In the genomic region with DNA sequence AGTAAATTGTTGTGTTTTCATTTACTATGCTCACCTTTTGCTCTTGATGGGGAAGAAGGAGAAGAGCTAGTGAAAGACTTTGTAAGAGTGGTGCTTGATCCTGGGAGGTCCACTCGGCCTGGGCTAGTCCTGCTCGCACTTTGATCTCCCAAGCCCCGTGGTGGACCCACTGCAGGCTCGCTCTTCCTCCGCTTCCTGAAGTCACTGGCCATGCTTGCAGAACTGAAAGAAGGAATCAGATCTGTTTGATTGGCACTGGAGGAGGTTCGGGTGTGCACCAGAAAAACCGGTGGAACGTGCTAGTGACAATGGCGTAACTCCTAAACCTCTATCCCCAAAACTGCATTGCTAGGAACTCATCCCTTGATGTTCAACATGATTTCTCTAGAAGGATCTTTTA, we compare ENCODE assay signal across 36 cellular contexts.
"Had no signal": no experiment of that assay in that cellular context is flagged by ENCODE, and none has a peak within 500 bp of the region (broad histone marks: within the 10 kb centered on the region; RNA-seq: fewer than 3 reads in every experiment).

No MANE protein-coding gene starts in this region.

- H3K9me3 Mint-ChIP-seq: activated B cell treated with CpG ODN at 0.5 μM for 24 hours; activated CD4-positive, alpha-beta memory T cell treated with anti-CD3 and anti-CD28 coated beads for 36 hours; activated CD4-positive, alpha-beta T cell treated with anti-CD3 and anti-CD28 coated beads, Interleukin-2, amount 10 ng/mL, durations not matched to agents 24 days and 14 days; activated CD8-positive, alpha-beta T cell treated with anti-CD3 and anti-CD28 coated beads for 36 hours; activated naive CD4-positive, alpha-beta T cell treated with anti-CD3 and anti-CD28 coated beads for 36 hours; activated naive CD4-positive, alpha-beta T cell treated with anti-CD3 and anti-CD28 coated beads, Interleukin-2, amount 50 U/mL, for 72 hours; activated naive CD8-positive, alpha-beta T cell treated with anti-CD3 and anti-CD28 coated beads for 36 hours; activated T-cell treated with anti-CD3 and anti-CD28 coated beads, Interleukin-2, amount 50 U/mL, for 4 hours; activated T-cell treated with anti-CD3 and anti-CD28 coated beads, Interleukin-2, amount 50 U/mL, for 72 hours; activated T-helper 1 cell treated with anti-CD3 and anti-CD28 coated beads, Interleukin-12 subunit alpha, Interleukin-12 subunit beta, Interleukin-2, Interleukin-4 antibody, amounts not matched to agents 30 ng/mL and 10 ng/mL and 1 ng/mL, durations not matched to agents 14 hours and 24 hours and 36 hours; activated T-helper 17 cell treated with anti-CD3 and anti-CD28 coated beads, Interleukin-2, amount 50 U/mL, for 72 hours; T-helper 1 cell treated with Interleukin-12 subunit alpha and Interleukin-12 subunit beta and Interleukin-4 antibody, amounts not matched to agents 30 μg/mL and 1 μg/mL, for 36 hours; T-helper 2 cell treated with Interferon-gamma antibody and Interleukin-4, amounts not matched to agents 5 μg/mL and 100 μg/mL, for 36 hours had no signal

- DNase-seq: activated B cell treated with CpG ODN at 0.5 μM for 24 hours; activated CD4-positive, alpha-beta memory T cell treated with anti-CD3 and anti-CD28 coated beads for 36 hours; activated CD4-positive, alpha-beta T cell treated with anti-CD3 and anti-CD28 coated beads for 4 hours; activated CD4-positive, alpha-beta T cell treated with anti-CD3 and anti-CD28 coated beads, Interleukin-2, amount 10 ng/mL, durations not matched to agents 24 days and 14 days; activated CD4-positive, alpha-beta T cell treated with anti-CD3 and anti-CD28 coated beads, Interleukin-2, amount 50 U/mL, for 1 hour; activated CD4-positive, alpha-beta T cell treated with anti-CD3 and anti-CD28 coated beads, Interleukin-2, amount 50 U/mL, for 4 hours; activated CD4-positive, CD25-positive, alpha-beta regulatory T cell treated with anti-CD3 and anti-CD28 coated beads, Interleukin-2, amount 50 U/mL, for 72 hours; activated CD8-positive, alpha-beta memory T cell treated with anti-CD3 and anti-CD28 coated beads, Interleukin-2, amount 50 U/mL, for 4 hours; activated CD8-positive, alpha-beta T cell treated with anti-CD3 and anti-CD28 coated beads for 36 hours; activated effector memory CD4-positive, alpha-beta T cell treated with anti-CD3 and anti-CD28 coated beads, Interleukin-2, amount 50 U/mL, for 16 hours; activated gamma-delta T cell treated with Interleukin-2 at 50 U/mL for 16 hours; activated naive CD4-positive, alpha-beta T cell; activated naive CD4-positive, alpha-beta T cell treated with anti-CD3 and anti-CD28 coated beads for 36 hours; activated naive CD4-positive, alpha-beta T cell treated with anti-CD3 and anti-CD28 coated beads, Interleukin-2, amount 50 U/mL, for 16 hours; activated naive CD8-positive, alpha-beta T cell treated with anti-CD3 and anti-CD28 coated beads for 36 hours; activated T-cell treated with anti-CD3 and anti-CD28 coated beads for 4 hours; activated T-cell treated with anti-CD3 and anti-CD28 coated beads, Interleukin-2, amount 50 U/mL, for 1 hour; activated T-cell treated with anti-CD3 and anti-CD28 coated beads, Interleukin-2, amount 50 U/mL, for 4 hours; activated T-cell treated with anti-CD3 and anti-CD28 coated beads, Interleukin-2, amount 50 U/mL, for 72 hours; adrenal gland; amniotic stem cell; aorta; body of pancreas; brain microvascular endothelial cell; central memory CD4-positive, alpha-beta T cell; SW 1271; T-helper 1 cell; T-helper 2 cell; T-helper 9 cell had no signal

- H3K4me1 Mint-ChIP-seq: activated B cell treated with CpG ODN at 0.5 μM for 24 hours; activated CD4-positive, alpha-beta T cell treated with anti-CD3 and anti-CD28 coated beads, Interleukin-2, amount 10 ng/mL, durations not matched to agents 24 days and 14 days; activated naive CD8-positive, alpha-beta T cell treated with anti-CD3 and anti-CD28 coated beads for 36 hours; activated T-helper 17 cell treated with anti-CD3 and anti-CD28 coated beads, Interleukin-2, amount 50 U/mL, for 72 hours had no signal

- H3K27me3 ChIP-seq: adrenal gland, body of pancreas, brain microvascular endothelial cell, breast epithelium had no signal

- H3K36me3 ChIP-seq: breast epithelium had no signal

- H3K27me3 Mint-ChIP-seq: activated CD4-positive, alpha-beta T cell treated with anti-CD3 and anti-CD28 coated beads, Interleukin-2, amount 10 ng/mL, durations not matched to agents 24 days and 14 days had no signal

- H3K9me3 ChIP-seq: adrenal gland, body of pancreas, breast epithelium had no signal

- H3K27ac ChIP-seq: adrenal gland, body of pancreas, brain microvascular endothelial cell, breast epithelium, VCaP had no signal

- H3K36me3 Mint-ChIP-seq: activated CD4-positive, alpha-beta memory T cell treated with anti-CD3 and anti-CD28 coated beads for 36 hours; activated naive CD4-positive, alpha-beta T cell treated with anti-CD3 and anti-CD28 coated beads, Interleukin-2, amount 50 U/mL, for 72 hours; activated naive CD8-positive, alpha-beta T cell treated with anti-CD3 and anti-CD28 coated beads for 36 hours had no signal

- ATAC-seq: activated CD8-positive, alpha-beta T cell treated with anti-CD3 and anti-CD28 coated beads for 36 hours; activated naive CD4-positive, alpha-beta T cell treated with anti-CD3 and anti-CD28 coated beads, Interleukin-2, amount 50 U/mL, for 72 hours; activated T-cell treated with anti-CD3 and anti-CD28 coated beads, Interleukin-2, amount 50 U/mL, for 4 hours; activated T-cell treated with anti-CD3 and anti-CD28 coated beads, Interleukin-2, amount 50 U/mL, for 72 hours; activated T-helper 17 cell treated with anti-CD3 and anti-CD28 coated beads, Interleukin-2, amount 50 U/mL, for 72 hours; body of pancreas had no signal

- H3K27ac Mint-ChIP-seq: activated B cell treated with CpG ODN at 0.5 μM for 24 hours; activated CD4-positive, alpha-beta memory T cell treated with anti-CD3 and anti-CD28 coated beads for 36 hours; activated CD4-positive, alpha-beta T cell treated with anti-CD3 and anti-CD28 coated beads, Interleukin-2, amount 10 ng/mL, durations not matched to agents 24 days and 14 days; activated CD8-positive, alpha-beta T cell treated with anti-CD3 and anti-CD28 coated beads for 36 hours; activated naive CD4-positive, alpha-beta T cell treated with anti-CD3 and anti-CD28 coated beads for 36 hours; activated naive CD4-positive, alpha-beta T cell treated with anti-CD3 and anti-CD28 coated beads, Interleukin-2, amount 50 U/mL, for 72 hours; activated naive CD8-positive, alpha-beta T cell treated with anti-CD3 and anti-CD28 coated beads for 36 hours; activated T-cell treated with anti-CD3 and anti-CD28 coated beads, Interleukin-2, amount 50 U/mL, for 72 hours; activated T-helper 1 cell treated with anti-CD3 and anti-CD28 coated beads, Interleukin-12 subunit alpha, Interleukin-12 subunit beta, Interleukin-2, Interleukin-4 antibody, amounts not matched to agents 30 ng/mL and 10 ng/mL and 1 ng/mL, durations not matched to agents 14 hours and 24 hours and 36 hours; activated T-helper 17 cell treated with anti-CD3 and anti-CD28 coated beads, Interleukin-2, amount 50 U/mL, for 72 hours; T-helper 1 cell treated with Interleukin-12 subunit alpha and Interleukin-12 subunit beta and Interleukin-4 antibody, amounts not matched to agents 30 μg/mL and 1 μg/mL, for 36 hours; T-helper 2 cell treated with Interferon-gamma antibody and Interleukin-4, amounts not matched to agents 5 μg/mL and 100 μg/mL, for 36 hours had no signal

- H3K4me1 ChIP-seq: breast epithelium had no signal

- H3K4me3 ChIP-seq: adrenal gland, body of pancreas, breast epithelium had no signal

- H3K4me3 Mint-ChIP-seq: activated B cell treated with CpG ODN at 0.5 μM for 24 hours; activated CD4-positive, alpha-beta memory T cell treated with anti-CD3 and anti-CD28 coated beads for 36 hours; activated CD4-positive, alpha-beta T cell treated with anti-CD3 and anti-CD28 coated beads, Interleukin-2, amount 10 ng/mL, durations not matched to agents 24 days and 14 days; activated CD8-positive, alpha-beta T cell treated with anti-CD3 and anti-CD28 coated beads for 36 hours; activated naive CD4-positive, alpha-beta T cell treated with anti-CD3 and anti-CD28 coated beads for 36 hours; activated naive CD8-positive, alpha-beta T cell treated with anti-CD3 and anti-CD28 coated beads for 36 hours; activated T-cell treated with anti-CD3 and anti-CD28 coated beads, Interleukin-2, amount 50 U/mL, for 4 hours; activated T-cell treated with anti-CD3 and anti-CD28 coated beads, Interleukin-2, amount 50 U/mL, for 72 hours; activated T-helper 1 cell treated with anti-CD3 and anti-CD28 coated beads, Interleukin-12 subunit alpha, Interleukin-12 subunit beta, Interleukin-2, Interleukin-4 antibody, amounts not matched to agents 30 ng/mL and 10 ng/mL and 1 ng/mL, durations not matched to agents 14 hours and 24 hours and 36 hours; activated T-helper 17 cell treated with anti-CD3 and anti-CD28 coated beads, Interleukin-2, amount 50 U/mL, for 72 hours; T-helper 1 cell treated with Interleukin-12 subunit alpha and Interleukin-12 subunit beta and Interleukin-4 antibody, amounts not matched to agents 30 μg/mL and 1 μg/mL, for 36 hours; T-helper 2 cell treated with Interferon-gamma antibody and Interleukin-4, amounts not matched to agents 5 μg/mL and 100 μg/mL, for 36 hours had no signal
